8 cellular contexts compared by ENCODE assay signal in the genomic region with DNA sequence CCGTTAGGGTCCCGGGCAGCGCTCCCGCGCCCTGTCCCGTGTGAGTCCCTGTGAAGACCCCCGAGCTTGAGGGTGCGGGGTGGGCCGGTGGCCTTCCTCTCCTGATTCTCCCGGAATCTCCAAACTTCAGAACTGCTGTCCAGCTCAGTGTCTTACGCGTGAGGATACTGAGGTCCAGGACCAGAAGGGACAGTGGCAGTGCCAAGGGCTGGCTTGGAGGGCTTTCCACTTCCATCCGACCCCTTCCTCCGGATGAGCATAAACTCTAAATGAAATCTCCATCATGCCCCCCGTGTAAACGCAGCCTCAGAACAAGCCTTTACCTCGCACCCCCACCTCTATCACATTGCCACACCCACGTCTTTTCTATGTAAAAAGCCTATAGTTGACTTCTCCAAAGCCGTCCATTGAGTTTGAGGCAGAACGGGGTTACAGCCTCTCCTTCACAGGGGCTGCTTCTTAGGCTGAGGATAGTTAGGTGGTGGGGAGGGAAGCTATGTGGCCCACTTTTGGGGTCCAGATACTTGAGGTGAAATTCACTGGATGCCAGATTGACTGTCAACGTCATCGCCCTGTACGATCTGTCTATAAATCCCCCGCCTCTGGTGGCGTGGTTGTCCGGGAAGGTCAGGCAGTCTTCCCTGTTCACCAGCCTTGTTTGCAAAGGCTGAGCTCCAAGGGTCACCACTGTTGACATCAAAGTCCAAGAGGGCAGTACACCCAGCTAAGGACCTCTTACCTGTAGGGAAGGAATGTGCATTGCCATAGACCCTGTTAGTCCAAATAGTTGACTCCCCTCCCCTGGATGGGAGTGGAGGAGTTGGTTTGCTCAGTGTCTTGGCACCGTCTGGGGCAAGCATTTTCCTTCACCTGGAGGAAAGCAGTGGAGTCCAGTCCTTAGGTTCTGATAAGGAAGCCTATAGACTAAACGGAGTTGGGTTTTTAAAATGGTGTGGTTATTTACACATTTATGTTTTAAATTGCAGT. TPM values are rescaled to one million over a fixed set of nuclear protein-coding genes. Genes with fewer than 3 reads are reported as not detected.
A peak's percentile ranks its signal among the peaks of the same experiment; 100 is the strongest.
DNase-seq lines count a peak whose midpoint lies in the region; ATAC-seq and TF ChIP-seq lines count a peak whose summit lies in the region.

No MANE protein-coding gene starts in this region.

- peak in 2 of 5 donors; percentile 13 to 34 for DNase-seq in heart left ventricle
- DNase-seq in Right ventricle myocardium inferior (ENCODE audit: missing footprints) = no peak
- peak; percentile 70 to 75 for DNase-seq in activated T-cell treated with anti-CD3 and anti-CD28 coated beads, Interleukin-2, amount 50 U/mL, for 48 hours
- DNase-seq in fibroblast of villous mesenchyme (ENCODE audit: low read depth) = peak; percentile 40
- DNase-seq in progenitor cell of endocrine pancreas (ENCODE audit: low spot score, unreplicated experiment) = no peak
- no peak for DNase-seq in cerebellar nuclear complex (lab: John Stamatoyannopoulos, UW)

- no peak overlapping the region for H2AFZ ChIP-seq in OCI-LY1 (ENCODE audit: low read length)

- peak overlapping the region; percentile 76 for H3K4me2 ChIP-seq in OCI-LY1 (ENCODE audit: low read length)

- H3K27me3 ChIP-seq in heart left ventricle (no peaks in the 10 kb centered on the region), OCI-LY1 (ENCODE audit: insufficient read depth, low read length) (no peaks in the 10 kb centered on the region)

- peaks cover 25% of the 10 kb centered on the region for H3K4me1 Mint-ChIP-seq in progenitor cell of endocrine pancreas (ENCODE audit: low read depth)

- peaks cover 0 to 2% (median 0%) of the 10 kb centered on the region in 9 donors for H3K36me3 ChIP-seq in heart left ventricle
- peaks cover 8% of the 10 kb centered on the region; the same call in 1 of the 2 replicates for H3K36me3 ChIP-seq in OCI-LY1 (ENCODE audit: insufficient read depth, low read length)

- 11 to 22% (median 17%) methylated on average over 18 to 28 of the region's 28 CpGs for WGBS in heart left ventricle, 4 donors

- no peaks in the 10 kb centered on the region for H3K9me2 ChIP-seq in OCI-LY1 (ENCODE audit: low read depth, low read length)

- H3K4me1 ChIP-seq in heart left ventricle = peaks cover 0 to 83% (median 27%) of the 10 kb centered on the region in 12 donors
- peaks cover 68% of the 10 kb centered on the region for H3K4me1 ChIP-seq in OCI-LY1 (ENCODE audit: insufficient read depth, low read length, severe bottlenecking)

- TF ChIP-seq POLR2A in heart left ventricle (IDR thresholded peaks at IDR 0.05) = no peak

- H3K27ac ChIP-seq in heart left ventricle (peak overlapping the region; percentile 68 to 99 (median 96)), OCI-LY1 (ENCODE audit: low read depth, low read length, poor library complexity, severe bottlenecking) (peak overlapping the region; percentile 94)

- peaks cover 4% of the 10 kb centered on the region for H3K36me3 Mint-ChIP-seq in progenitor cell of endocrine pancreas (ENCODE audit: insufficient read depth)

- H3K79me2 ChIP-seq in OCI-LY1 (ENCODE audit: insufficient read depth, low read length) = peaks cover 58% of the 10 kb centered on the region

- peak in 1 of 4 donors; percentile 1 for ATAC-seq in heart left ventricle
- no peak for ATAC-seq in Right ventricle myocardium inferior
- ATAC-seq in GM19328 (IDR thresholded peaks at IDR 0.05; ENCODE audit: unreplicated experiment) = no peak

- H3K9me3 Mint-ChIP-seq in progenitor cell of endocrine pancreas (ENCODE audit: low read depth) = no peaks in the 10 kb centered on the region

- H3K27me3 Mint-ChIP-seq in progenitor cell of endocrine pancreas = no peaks in the 10 kb centered on the region

- TF ChIP-seq CTCF in heart left ventricle (IDR thresholded peaks at IDR 0.05) (no peak), OCI-LY1 (IDR thresholded peaks at IDR 0.05; ENCODE audit: low read length) (no peak), fibroblast of villous mesenchyme (IDR thresholded peaks at IDR 0.05; ENCODE audit: insufficient read depth, low read depth, low read length) (no peak), progenitor cell of endocrine pancreas (IDR thresholded peaks at IDR 0.05; ENCODE audit: unreplicated experiment) (no peak)

- H3F3A ChIP-seq in OCI-LY1 (ENCODE audit: insufficient read depth, low read length) = peaks cover 8% of the 10 kb centered on the region

- no peaks in the 10 kb centered on the region for H3K9me3 ChIP-seq in heart left ventricle
- H3K9me3 ChIP-seq in OCI-LY1 (ENCODE audit: low read length) = no peaks in the 10 kb centered on the region

- peak overlapping the region; percentile 98 for H3K9ac ChIP-seq in OCI-LY1 (ENCODE audit: low read length)

- peak overlapping the region; percentile 98 for H3K27ac Mint-ChIP-seq in progenitor cell of endocrine pancreas

- intact Hi-C loops in heart left ventricle (cut with DNase I) = loop anchor here in 6 of 10 donors (5.0 to 10.0 kb wide), 4 partner anchors 51 to 474 kb away; a partner anchor contains a TSS
- intact Hi-C loops in Right ventricle myocardium inferior (cut with DNase I) = loop anchor here (5.0 kb wide), 1 partner anchor 476 kb away; no protein-coding TSS in a partner anchor

- H3K4me3 ChIP-seq in heart left ventricle (peak overlapping the region; percentile 67 to 99 (median 96)), OCI-LY1 (ENCODE audit: low read depth, low read length, poor library complexity, severe bottlenecking) (peak overlapping the region; percentile 99), fibroblast of villous mesenchyme (ENCODE audit: low read depth, low read length) (peak overlapping the region; percentile 82)

- peak overlapping the region; percentile 95 for H3K4me3 Mint-ChIP-seq in progenitor cell of endocrine pancreas (ENCODE audit: low read depth)

- no peaks in the 10 kb centered on the region for H4K20me1 ChIP-seq in OCI-LY1 (ENCODE audit: insufficient read depth, low read length)

RNA-seq across cellular contexts. Expression of a gene that starts 1.2 kb away (rescaled TPM):
- total RNA-seq in heart left ventricle = 10 to 100 TPM in 5 of 9 donors, 1 to 10 TPM in 4; 6.8 to 24.6 (median 10.9) TPM
- polyA plus RNA-seq in heart left ventricle = 1 to 10 TPM; 1.9 to 8.4 TPM
- 6.3 TPM for total RNA-seq in Right ventricle myocardium inferior
- total RNA-seq in fibroblast of villous mesenchyme = 47.0 and 47.1 TPM in 2 replicates
- 24.1 and 25.4 TPM in 2 replicates for total RNA-seq in progenitor cell of endocrine pancreas

Comparison
In these comparisons a context has a peak if more than half of its experiments do, and no peak if none do; other contexts are left out.
1. DNase-seq: peak in activated T-cell treated with anti-CD3 and anti-CD28 coated beads, Interleukin-2, amount 50 U/mL, for 48 hours (2 of 2) and fibroblast of villous mesenchyme (single experiment); none in Right ventricle myocardium inferior (single experiment), progenitor cell of endocrine pancreas (single experiment) and cerebellar nuclear complex (0 of 2).
2. Peak in every context shown above with its lines, with median percentiles within 50 percentile points of each other: H3K4me3 ChIP-seq.